Comparison of ENCODE assay signal across 9 cellular contexts in the genomic region with DNA sequence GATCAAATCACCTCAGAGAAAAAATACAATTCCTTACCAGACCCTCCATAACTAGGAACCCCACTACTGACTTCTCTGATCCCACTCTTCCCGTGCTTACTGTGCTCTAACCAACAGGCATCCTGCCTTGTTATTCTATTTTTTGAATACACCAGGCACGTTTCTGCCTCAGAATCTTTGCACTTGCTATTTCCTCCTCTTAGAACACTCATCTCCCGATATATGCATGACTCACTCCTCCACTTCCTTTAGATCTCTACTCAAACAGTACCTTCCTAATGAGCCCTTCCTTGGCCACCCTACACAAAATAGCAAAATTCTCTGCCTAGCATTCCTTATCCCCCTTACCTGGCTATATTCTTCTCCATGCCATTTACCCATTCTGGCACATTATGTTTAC. TPM values are rescaled to one million over a fixed set of nuclear protein-coding genes. Genes with fewer than 3 reads are reported as not detected.
A peak's percentile ranks its signal among the peaks of the same experiment; 100 is the strongest.
DNase-seq lines count a peak whose midpoint lies in the region; ATAC-seq and TF ChIP-seq lines count a peak whose summit lies in the region.
"Had no signal": no experiment of that assay in that cellular context is flagged by ENCODE, and none has a peak within 500 bp of the region (broad histone marks: within the 10 kb centered on the region; RNA-seq: fewer than 3 reads in every experiment).

No MANE protein-coding gene starts in this region.

- peaks cover 38% of the 10 kb centered on the region for H3K36me3 Mint-ChIP-seq in activated B cell treated with CpG ODN at 0.5 μM for 24 hours (ENCODE audit: low read depth)
- peaks cover 20 to 27% of the 10 kb centered on the region in 2 donors for H3K36me3 Mint-ChIP-seq in CD4-positive, alpha-beta memory T cell

- peaks cover 5% of the 10 kb centered on the region for H3K4me1 Mint-ChIP-seq in activated B cell treated with CpG ODN at 0.5 μM for 24 hours
- peaks cover 6 to 15% (median 11%) of the 10 kb centered on the region in 4 donors for H3K4me1 Mint-ChIP-seq in CD4-positive, alpha-beta memory T cell

- in situ Hi-C loops in Caki2 (cut with HindIII; ENCODE audit: low pct_unique_long_range_greater_than_20kb, low sequenced_read_pairs): no loop called here

- no peaks in the 10 kb centered on the region for H3K27me3 ChIP-seq in kidney epithelial cell (ENCODE audit: control insufficient read depth, insufficient read depth, low read length)
- no peaks in the 10 kb centered on the region for H3K27me3 ChIP-seq in CD4-positive, alpha-beta memory T cell (ENCODE audit: insufficient read depth, low read length)
- no peaks in the 10 kb centered on the region for H3K27me3 ChIP-seq in esophagus squamous epithelium
- H3K27me3 ChIP-seq: pancreas had no signal

- no peak overlapping the region for H3K4me3 ChIP-seq in kidney epithelial cell (ENCODE audit: low read depth, low read length)
- no peak overlapping the region for H3K4me3 ChIP-seq in CD4-positive, alpha-beta memory T cell (ENCODE audit: low read length in 2 of 2)
- H3K4me3 ChIP-seq in esophagus squamous epithelium: no peak overlapping the region
- H3K4me3 ChIP-seq: pancreas had no signal

- no peaks in the 10 kb centered on the region for H3K27me3 Mint-ChIP-seq in activated B cell treated with CpG ODN at 0.5 μM for 24 hours
- no peaks in the 10 kb centered on the region for H3K27me3 Mint-ChIP-seq in CD4-positive, alpha-beta memory T cell

- H3K27ac ChIP-seq in CD4-positive, alpha-beta memory T cell (ENCODE audit: low read depth, low read length): no peak overlapping the region
- H3K27ac ChIP-seq in esophagus squamous epithelium: no peak overlapping the region
- H3K27ac ChIP-seq: pancreas had no signal

- CTCF ChIA-PET in activated B cell treated with CpG ODN at 0.5 μM for 24 hours (lab: Charles Lee): no interaction called here
- CTCF ChIA-PET in CD4-positive, alpha-beta memory T cell (lab: Charles Lee; ENCODE audit: partially characterized antibody): no interaction called here

- no peak for ATAC-seq in activated B cell treated with CpG ODN at 0.5 μM for 24 hours (ENCODE audit: low read depth)
- ATAC-seq: pancreas had no signal

- H3K36me3 ChIP-seq in kidney epithelial cell (ENCODE audit: control insufficient read depth, insufficient read depth, low read length) (no peaks in the 10 kb centered on the region), esophagus squamous epithelium (peaks cover 0 to 43% (median 0%) of the 10 kb centered on the region in 3 donors)
- no peaks in the 10 kb centered on the region for H3K36me3 ChIP-seq in CD4-positive, alpha-beta memory T cell (ENCODE audit: insufficient read depth, low read length)

- H3K9me3 ChIP-seq in CD4-positive, alpha-beta memory T cell (ENCODE audit: control insufficient read depth in 1 of 2, low read length in 2 of 2): no peaks in the 10 kb centered on the region
- no peaks in the 10 kb centered on the region for H3K9me3 ChIP-seq in esophagus squamous epithelium
- H3K9me3 ChIP-seq: pancreas had no signal

- WGBS in esophagus squamous epithelium, 2 donors: 25 to 30% methylated on average over 3 of the region's 3 CpGs

- intact Hi-C loops in activated B cell treated with CpG ODN at 0.5 μM for 24 hours (cut with micrococcal nuclease): no loop called here
- intact Hi-C loops in CD4-positive, alpha-beta memory T cell (cut with micrococcal nuclease): no loop called here
- intact Hi-C loops in esophagus squamous epithelium (cut with DNase I): no loop called here

- H3K27ac Mint-ChIP-seq in activated B cell treated with CpG ODN at 0.5 μM for 24 hours: peak overlapping the region; percentile 39
- peak overlapping the region in 3 of 7 donors; percentile 2 to 66 (median 33) for H3K27ac Mint-ChIP-seq in CD4-positive, alpha-beta memory T cell

- peaks cover 10% of the 10 kb centered on the region for H3K4me1 ChIP-seq in CD4-positive, alpha-beta memory T cell (ENCODE audit: insufficient read depth, low read length)
- H3K4me1 ChIP-seq in esophagus squamous epithelium: no peaks in the 10 kb centered on the region
- H3K4me1 ChIP-seq: pancreas had no signal

- TF ChIP-seq POLR2A in esophagus squamous epithelium (IDR thresholded peaks at IDR 0.05): no peak

- H3K4me3 Mint-ChIP-seq in activated B cell treated with CpG ODN at 0.5 μM for 24 hours: no peak overlapping the region
- H3K4me3 Mint-ChIP-seq in CD4-positive, alpha-beta memory T cell: peak overlapping the region in 1 of 8 donors; percentile 19

- TF ChIP-seq CTCF in activated B cell treated with CpG ODN at 0.5 μM for 24 hours (IDR thresholded peaks at IDR 0.05) (no peak), kidney epithelial cell (IDR thresholded peaks at IDR 0.05; ENCODE audit: insufficient read depth, low read length, poor library complexity, severe bottlenecking) (no peak), esophagus squamous epithelium (IDR thresholded peaks at IDR 0.05) (no peak)

- H3K9me3 Mint-ChIP-seq in activated B cell treated with CpG ODN at 0.5 μM for 24 hours: no peaks in the 10 kb centered on the region
- no peaks in the 10 kb centered on the region for H3K9me3 Mint-ChIP-seq in CD4-positive, alpha-beta memory T cell

- DNase-seq in Caki2 (ENCODE audit: low read depth): peak; percentile 30
- peak; percentile 94 for DNase-seq in HT1080 (ENCODE audit: low read depth)
- DNase-seq in activated B cell treated with CpG ODN at 0.5 μM for 24 hours: no peak
- DNase-seq in kidney epithelial cell (ENCODE audit: low read depth): peak; percentile 47
- DNase-seq in CD4-positive, alpha-beta memory T cell: no peak
- no peak for DNase-seq in SK-N-DZ (ENCODE audit: low spot score)
- no peak for DNase-seq in NCI-H2196 treated with DMSO at 0.1 percent for 48 hours (lab: John Stamatoyannopoulos, UW; ENCODE audit: unreplicated experiment)
- no peak for DNase-seq in esophagus squamous epithelium (lab: John Stamatoyannopoulos, UW)
- DNase-seq: pancreas had no signal

- POLR2A ChIA-PET in activated B cell treated with CpG ODN at 0.5 μM for 24 hours (lab: Charles Lee): no interaction called here
- POLR2A ChIA-PET in CD4-positive, alpha-beta memory T cell (lab: Charles Lee; ENCODE audit: partially characterized antibody): no interaction called here

RNA-seq across cellular contexts. Expression of a gene that starts 43.9 kb away (rescaled TPM):
- total RNA-seq in Caki2 (2014; rRNA removed; shearing (Covaris generic); ENCODE audit: low replicate concordance): 68.7 and 140 TPM in 2 replicates
- total RNA-seq in HT1080 (2014; rRNA removed; shearing (Covaris generic)): 194 and 203 TPM in 2 replicates
- polyA plus RNA-seq in HT1080 (2015; cell fraction: cytosol; rRNA removed): 161 and 165 TPM in 2 replicates
- polyA plus RNA-seq in HT1080 (2015; cell fraction: nucleus; rRNA removed): 75.1 and 83.1 TPM in 2 replicates
- 80.2 and 84.9 TPM in 2 replicates for total RNA-seq in activated B cell treated with CpG ODN at 0.5 μM for 24 hours
- 101 and 116 TPM in 2 replicates for total RNA-seq in kidney epithelial cell
- 10 to 100 TPM; 51.6 to 55.6 TPM for total RNA-seq in CD4-positive, alpha-beta memory T cell
- polyA plus RNA-seq in CD4-positive, alpha-beta memory T cell: 10 to 100 TPM; 56.1 to 59.1 TPM
- polyA plus RNA-seq in SK-N-DZ (2014; cell fraction: cytosol; rRNA removed): 56.8 and 57.7 TPM in 2 replicates
- polyA plus RNA-seq in SK-N-DZ (2014; cell fraction: nucleus; rRNA removed): 37.1 and 55.5 TPM in 2 replicates
- total RNA-seq in esophagus squamous epithelium: 10 to 100 TPM; 59.0 to 87.0 (median 70.9) TPM

Comparison
In these comparisons a context has a peak if more than half of its experiments do, and no peak if none do; other contexts are left out.
1. DNase-seq: peak in Caki2 (single experiment), HT1080 (single experiment) and kidney epithelial cell (single experiment); none in activated B cell treated with CpG ODN at 0.5 μM for 24 hours (single experiment), CD4-positive, alpha-beta memory T cell (0 of 5), SK-N-DZ (single experiment), NCI-H2196 treated with DMSO at 0.1 percent for 48 hours (single experiment) and esophagus squamous epithelium (single experiment).